Comparison of ENCODE assay signal across 24 cellular contexts in the genomic region with DNA sequence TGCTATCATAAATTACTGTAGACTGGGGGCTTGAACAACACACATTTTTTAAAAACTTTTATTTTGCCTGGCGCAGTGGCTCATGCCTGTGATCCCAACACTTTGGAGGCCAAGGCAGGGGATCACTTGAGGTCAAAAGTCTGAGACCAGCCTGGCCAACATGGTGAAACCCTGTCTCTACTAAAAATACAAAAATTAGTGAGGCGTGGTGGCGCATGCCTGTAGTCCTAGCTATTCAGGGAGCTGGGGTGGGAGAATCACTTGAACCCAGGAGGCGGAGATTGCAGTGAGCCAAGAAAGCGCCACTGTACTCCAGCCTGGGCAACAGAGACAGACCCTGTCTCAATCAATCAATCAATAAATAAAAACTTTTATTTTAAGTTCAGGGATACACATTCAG. TPM values are rescaled to one million over a fixed set of nuclear protein-coding genes. Genes with fewer than 3 reads are reported as not detected.
"Had no signal": no experiment of that assay in that cellular context is flagged by ENCODE, and none has a peak within 500 bp of the region (broad histone marks: within the 10 kb centered on the region; RNA-seq: fewer than 3 reads in every experiment).

No MANE protein-coding gene starts in this region.

- H3K27me3 ChIP-seq: right lobe of liver, vagina had no signal

- H3K4me1 ChIP-seq: gastrocnemius medialis, psoas muscle, right lobe of liver, tibial nerve had no signal

- H3K9me3 ChIP-seq: gastrocnemius medialis, psoas muscle, right lobe of liver, suprapubic skin, tibial nerve, vagina had no signal

- H3K27ac ChIP-seq: dorsolateral prefrontal cortex, epithelial cell of prostate, gastrocnemius medialis, psoas muscle, right lobe of liver, suprapubic skin, tibial nerve, vagina had no signal

- H3K36me3 ChIP-seq: gastrocnemius medialis, right lobe of liver, suprapubic skin, tibial nerve, vagina had no signal

- H3K4me3 ChIP-seq: dorsolateral prefrontal cortex, gastrocnemius medialis, psoas muscle, right lobe of liver, suprapubic skin, tibial nerve, vagina had no signal

- DNase-seq: dorsolateral prefrontal cortex; effector CD4-positive, alpha-beta T cell; foreskin fibroblast; gastrocnemius medialis; head of caudate nucleus; nephron progenitor cell; nucleus accumbens; psoas muscle; right lobe of liver; small intestine; stimulated activated CD4-positive, alpha-beta T cell treated with anti-CD3 and anti-CD28 coated beads, Interleukin-1b, Interleukin-23, amount 100 ng/mL, for 48 hours; stimulated activated CD4-positive, alpha-beta T cell treated with anti-CD3 and anti-CD28 coated beads, Interleukin-4, amount 100 ng/mL, for 1 hour; stimulated activated CD8-positive, alpha-beta memory T cell treated with anti-CD3 and anti-CD28 coated beads, Interleukin-4, amount 100 ng/mL, for 48 hours; stimulated activated naive CD4-positive, alpha-beta T cell; stimulated activated naive CD8-positive, alpha-beta T cell treated with anti-CD3 and anti-CD28 coated beads, Interleukin-15, amount 100 ng/mL, for 72 hours had no signal

- ATAC-seq: esophagus mucosa; gastrocnemius medialis; left lobe of liver; naive thymus-derived CD8-positive, alpha-beta T cell; psoas muscle; right lobe of liver; stimulated activated naive CD8-positive, alpha-beta T cell treated with anti-CD3 and anti-CD28 coated beads, Interleukin-15, amount 100 ng/mL, for 72 hours had no signal

RNA-seq across cellular contexts. Expression of a gene that starts 9.1 kb away (rescaled TPM):
- total RNA-seq: lung microvascular endothelial cell; naive thymus-derived CD8-positive, alpha-beta T cell had no signal
- polyA plus RNA-seq: keratinocyte; naive thymus-derived CD8-positive, alpha-beta T cell had no signal
